18 cellular contexts compared by ENCODE assay signal in the genomic region with DNA sequence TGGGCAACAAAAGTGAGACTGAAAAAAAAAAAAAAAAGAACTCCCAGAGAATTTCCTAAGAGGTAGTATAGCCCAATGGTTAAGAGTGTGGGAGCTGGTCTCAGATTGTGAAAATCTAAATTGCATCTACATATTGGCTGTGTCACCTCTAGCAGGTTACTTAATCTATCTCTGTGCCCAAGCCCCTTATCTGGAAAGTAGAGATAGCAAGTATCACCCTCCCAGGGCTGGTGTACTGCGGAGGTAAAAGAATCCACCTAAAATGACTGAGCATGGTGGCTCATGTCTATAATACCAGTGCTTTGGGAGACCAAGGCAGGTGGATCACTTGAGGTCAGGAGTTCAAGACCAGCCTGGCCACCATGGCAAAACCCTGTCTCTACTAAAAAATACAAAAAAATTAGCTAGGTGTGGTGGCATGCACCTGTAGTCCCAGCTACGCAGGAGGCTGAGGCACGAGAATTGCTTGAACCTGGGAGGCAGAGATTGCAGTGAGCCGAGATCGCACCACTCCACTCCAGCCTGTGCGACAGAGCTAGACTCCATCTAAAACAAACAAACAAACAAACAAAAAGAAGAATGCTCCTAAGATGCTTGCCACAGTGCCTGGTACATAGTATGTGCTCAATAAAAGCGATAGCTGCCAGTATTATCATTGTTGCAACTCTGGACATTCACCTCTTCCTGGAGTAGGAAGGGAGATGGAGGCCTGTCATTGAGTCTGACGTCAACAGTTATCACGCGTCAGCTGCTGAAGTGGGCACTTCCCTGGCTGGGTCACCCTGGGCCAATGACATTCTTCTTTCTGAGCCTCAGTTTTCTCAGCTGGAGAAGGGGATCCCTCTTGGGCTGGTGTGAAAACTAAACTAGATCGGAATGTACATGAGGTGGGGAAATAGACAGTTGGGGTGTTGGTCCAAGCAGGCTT. TPM values are rescaled to one million over a fixed set of nuclear protein-coding genes. Genes with fewer than 3 reads are reported as not detected.
DNase-seq lines count a peak whose midpoint lies in the region; FAIRE-seq and TF ChIP-seq lines count a peak whose summit lies in the region.
"Had no signal": no experiment of that assay in that cellular context is flagged by ENCODE, and none has a peak within 500 bp of the region (broad histone marks: within the 10 kb centered on the region; RNA-seq: fewer than 3 reads in every experiment).

No MANE protein-coding gene starts in this region.

- H3K27me3 ChIP-seq in endodermal cell (ENCODE audit: control insufficient read depth, insufficient read depth, low read length, poor library complexity, severe bottlenecking) (no peaks in the 10 kb centered on the region), neutrophil (no peaks in the 10 kb centered on the region)
- H3K27me3 ChIP-seq: heart left ventricle had no signal

- peaks cover 5 to 7% of the 10 kb centered on the region in 2 donors for H3K36me3 Mint-ChIP-seq in CD14-positive monocyte
- H3K36me3 Mint-ChIP-seq in endodermal cell (ENCODE audit: low read depth): no peaks in the 10 kb centered on the region

- H3K36me3 ChIP-seq in endodermal cell (ENCODE audit: control insufficient read depth, insufficient read depth, low read length) (no peaks in the 10 kb centered on the region), neutrophil (no peaks in the 10 kb centered on the region)
- H3K36me3 ChIP-seq: heart left ventricle had no signal

- FAIRE-seq in D721Med (lab: Jason Lieb, UNC) (no peak), frontal cortex (lab: Jason Lieb, UNC) (no peak)
- FAIRE-seq: H1 had no signal

- H3K27ac Mint-ChIP-seq in CD14-positive monocyte: peak overlapping the region; percentile 96 to 100 (median 99)
- no peak overlapping the region for H3K27ac Mint-ChIP-seq in endodermal cell
- H3K27ac Mint-ChIP-seq: activated T-helper 2 cell treated with anti-CD3 and anti-CD28 coated beads, Interferon-gamma antibody, Interleukin-2, Interleukin-4, amounts not matched to agents 10 μg/mL and 5 μg/mL and 100 μg/mL, durations not matched to agents 14 hours and 24 hours and 36 hours had no signal

- H3K4me3 ChIP-seq in NB4 (ENCODE audit: low read depth, low read length): no peak overlapping the region
- H3K4me3 ChIP-seq in endodermal cell (ENCODE audit: low read length): no peak overlapping the region
- H3K4me3 ChIP-seq in neutrophil (ENCODE audit: low read depth in 1 of 2, low read length in 1 of 2): peak overlapping the region; percentile 46 to 48
- no peak overlapping the region for H3K4me3 ChIP-seq in coronary artery
- H3K4me3 ChIP-seq: heart left ventricle had no signal

- peaks cover 49% of the 10 kb centered on the region for H3K4me1 Mint-ChIP-seq in CD14-positive monocyte
- peaks cover 24% of the 10 kb centered on the region for H3K4me1 Mint-ChIP-seq in endodermal cell

- H3K27ac ChIP-seq in endodermal cell (ENCODE audit: low read depth, low read length) (no peak overlapping the region), neutrophil (peak overlapping the region; percentile 99), coronary artery (peak overlapping the region in 1 of 2 donors; percentile 67)

- peaks cover 0 to 2% (median 2%) of the 10 kb centered on the region in 3 donors for H3K27me3 Mint-ChIP-seq in CD14-positive monocyte (ENCODE audit: low read depth in 3 of 3)
- peaks cover 49% of the 10 kb centered on the region for H3K27me3 Mint-ChIP-seq in endodermal cell (ENCODE audit: insufficient read depth)

- intact Hi-C loops in CD14-positive monocyte (cut with micrococcal nuclease): loop anchor here in 1 of 2 donors (1.0 to 2.0 kb wide), 2 partner anchors 19 to 27 kb away; no protein-coding TSS in a partner anchor

- TF ChIP-seq CTCF in CD14-positive monocyte (IDR thresholded peaks at IDR 0.05) (no peak), NB4 (IDR thresholded peaks at IDR 0.05; ENCODE audit: low read depth, low read length) (no peak), endodermal cell (conservative IDR thresholded peaks at IDR 0.05) (no peak), neutrophil (IDR thresholded peaks at IDR 0.05) (no peak), coronary artery (IDR thresholded peaks at IDR 0.05) (no peak), D721Med (IDR thresholded peaks at IDR 0.05; ENCODE audit: insufficient read depth, missing control alignments) (no peak)

- WGBS in endodermal cell (ENCODE audit: insufficient coverage in 1 of 2, insufficient read length in 1 of 2), 2 experiments: 91 to 92% methylated on average over 10 to 11 of the region's 11 CpGs

- H3K4me1 ChIP-seq in endodermal cell (ENCODE audit: control insufficient read depth, insufficient read depth, low read length) (no peaks in the 10 kb centered on the region), neutrophil (ENCODE audit: control insufficient read depth in 1 of 2, insufficient read depth in 1 of 2, low read depth in 1 of 2, low read length in 1 of 2) (peaks cover 67 to 69% of the 10 kb centered on the region in 2 experiments)

- no peak for TF ChIP-seq POLR2A in NB4 (IDR thresholded peaks at IDR 0.05; ENCODE audit: extremely low read depth, insufficient read length)

- no peaks in the 10 kb centered on the region for H3K9me3 ChIP-seq in endodermal cell (ENCODE audit: control insufficient read depth, low read length)
- H3K9me3 ChIP-seq in neutrophil: no peaks in the 10 kb centered on the region
- H3K9me3 ChIP-seq: heart left ventricle had no signal

- peak; percentile 95 for DNase-seq in CD14-positive monocyte (ENCODE audit: low spot score)
- peak; percentile 29 for DNase-seq in NB4 (ENCODE audit: low read depth)
- DNase-seq in endodermal cell: peak; percentile 54
- no peak for DNase-seq in coronary artery (ENCODE audit: low spot score)
- DNase-seq in D721Med (ENCODE audit: insufficient read length, low spot score): no peak
- DNase-seq in activated CD8-positive, alpha-beta memory T cell treated with anti-CD3 and anti-CD28 coated beads for 24 hours: no peak
- no peak for DNase-seq in frontal cortex (ENCODE audit: low spot score in 2 of 2)
- DNase-seq: NCI-H1092 had no signal

- H3K9me3 Mint-ChIP-seq in CD14-positive monocyte: peaks cover 0 to 3% (median 0%) of the 10 kb centered on the region in 7 donors
- no peaks in the 10 kb centered on the region for H3K9me3 Mint-ChIP-seq in endodermal cell
- H3K9me3 Mint-ChIP-seq: activated T-helper 2 cell treated with anti-CD3 and anti-CD28 coated beads, Interferon-gamma antibody, Interleukin-2, Interleukin-4, amounts not matched to agents 10 μg/mL and 5 μg/mL and 100 μg/mL, durations not matched to agents 14 hours and 24 hours and 36 hours had no signal

- H3K9ac ChIP-seq in endodermal cell (ENCODE audit: extremely low read depth, low read length, poor library complexity, severe bottlenecking): no peak overlapping the region

- peak overlapping the region in 1 of 2 donors; percentile 75 for H3K4me3 Mint-ChIP-seq in CD14-positive monocyte
- no peak overlapping the region for H3K4me3 Mint-ChIP-seq in endodermal cell

RNA-seq across cellular contexts. Expression of gene PLAUR, which starts 4.0 kb away (rescaled TPM):
- polyA plus RNA-seq in CD14-positive monocyte: 100 to 1,000 TPM; 212 to 284 TPM
- total RNA-seq in endodermal cell: 10 to 100 TPM; 14.7 to 21.5 TPM
- 20.1 TPM for polyA plus RNA-seq in endodermal cell (2013, experiment 1 of 2)
- polyA plus RNA-seq in endodermal cell (2013, experiment 2 of 2): 17.1 TPM
- total RNA-seq in frontal cortex: 2.9 TPM

RNA-seq across cellular contexts. Expression of gene CADM4, which starts 34.3 kb away (rescaled TPM):
- polyA plus RNA-seq in CD14-positive monocyte: under 1 TPM; 0.10 to 0.31 TPM
- total RNA-seq in endodermal cell (10 to 100 TPM in 1 of 2 donors, 1 to 10 TPM in 1; 9.3 to 19.9 TPM), frontal cortex (93.3 TPM)
- 68.9 TPM for polyA plus RNA-seq in endodermal cell (2013, experiment 1 of 2)
- polyA plus RNA-seq in endodermal cell (2013, experiment 2 of 2): 58.7 TPM

RNA-seq across cellular contexts. Expression of gene IRGC, which starts 41.9 kb away (rescaled TPM):
- not detected for polyA plus RNA-seq in CD14-positive monocyte
- not detected for total RNA-seq in endodermal cell
- polyA plus RNA-seq in endodermal cell (2013, experiment 1 of 2): not detected
- not detected for polyA plus RNA-seq in endodermal cell (2013, experiment 2 of 2)
- total RNA-seq in frontal cortex: not detected
- total RNA-seq: activated CD8-positive, alpha-beta memory T cell treated with anti-CD3 and anti-CD28 coated beads for 36 hours; activated T-helper 2 cell treated with anti-CD3 and anti-CD28 coated beads, Interferon-gamma antibody, Interleukin-2, Interleukin-4, amounts not matched to agents 10 μg/mL and 5 μg/mL and 100 μg/mL, durations not matched to agents 14 hours and 24 hours and 36 hours; cerebellum; epithelial cell of proximal tubule; H1; heart left ventricle; kidney epithelial cell; SK-MEL-5; ureter had no signal
- polyA plus RNA-seq: H1, heart left ventricle had no signal

RNA-seq across cellular contexts. Expression of gene ZNF428, which starts 54.5 kb away (rescaled TPM):
- polyA plus RNA-seq in CD14-positive monocyte: 1 to 10 TPM; 3.8 to 3.9 TPM
- 10 to 100 TPM; 44.3 to 46.8 TPM for total RNA-seq in endodermal cell
- polyA plus RNA-seq in endodermal cell (2013, experiment 1 of 2): 71.4 TPM
- polyA plus RNA-seq in endodermal cell (2013, experiment 2 of 2): 66.6 TPM
- total RNA-seq in frontal cortex: 157 TPM

Comparison
In these comparisons a context has a peak if more than half of its experiments do, and no peak if none do; other contexts are left out.
1. DNase-seq: peak in CD14-positive monocyte (single experiment), NB4 (single experiment) and endodermal cell (single experiment); none in coronary artery (single experiment), D721Med (single experiment), activated CD8-positive, alpha-beta memory T cell treated with anti-CD3 and anti-CD28 coated beads for 24 hours (single experiment) and frontal cortex (0 of 2).
2. H3K4me3 ChIP-seq: peak in neutrophil (2 of 2); none in NB4 (single experiment), endodermal cell (single experiment) and coronary artery (single experiment).